16 cellular contexts compared by ENCODE assay signal in genomic region chr1:242828199-242828598, GRCh38.
A peak's percentile ranks its signal among the peaks of the same experiment; 100 is the strongest.
DNase-seq lines count a peak whose midpoint lies in the region; ATAC-seq and TF ChIP-seq lines count a peak whose summit lies in the region.
"Had no signal": no experiment of that assay in that cellular context is flagged by ENCODE, and none has a peak within 500 bp of the region (broad histone marks: within the 10 kb centered on the region; RNA-seq: fewer than 3 reads in every experiment).

No MANE protein-coding gene starts in this region.

- H4K20me1 ChIP-seq in OCI-LY7 (ENCODE audit: insufficient read depth, low read length) = no peaks in the 10 kb centered on the region

- POLR2A ChIA-PET in OCI-LY7 (lab: Charles Lee) = interaction anchor here (0.7 kb wide), 1 partner anchor 216 kb away, joined by 3 read pairs; no protein-coding TSS in a partner anchor
- POLR2A ChIA-PET in naive thymus-derived CD4-positive, alpha-beta T cell (lab: Charles Lee) = no interaction called here

- no peak overlapping the region for H3K4me2 ChIP-seq in OCI-LY7 (ENCODE audit: low read length)

- no peaks in the 10 kb centered on the region for H3K27me3 ChIP-seq in left lung
- no peaks in the 10 kb centered on the region for H3K27me3 ChIP-seq in naive thymus-derived CD4-positive, alpha-beta T cell (ENCODE audit: control insufficient read depth in 2 of 2, insufficient read depth in 2 of 2, low read length in 2 of 2)
- H3K27me3 ChIP-seq: heart left ventricle, testis had no signal

- H3K4me1 ChIP-seq in OCI-LY7 (ENCODE audit: insufficient read depth, low read length, poor library complexity, severe bottlenecking) = no peaks in the 10 kb centered on the region
- no peaks in the 10 kb centered on the region for H3K4me1 ChIP-seq in left lung
- no peaks in the 10 kb centered on the region for H3K4me1 ChIP-seq in naive thymus-derived CD4-positive, alpha-beta T cell (ENCODE audit: control insufficient read depth in 2 of 2, insufficient read depth in 2 of 2, low read length in 2 of 2)
- H3K4me1 ChIP-seq: heart left ventricle, testis had no signal

- no peaks in the 10 kb centered on the region for H3K36me3 ChIP-seq in OCI-LY7 (ENCODE audit: insufficient read depth, low read length)
- H3K36me3 ChIP-seq in left lung = no peaks in the 10 kb centered on the region
- no peaks in the 10 kb centered on the region for H3K36me3 ChIP-seq in naive thymus-derived CD4-positive, alpha-beta T cell (ENCODE audit: control insufficient read depth in 2 of 3, insufficient read depth in 3 of 3, low read length in 3 of 3)
- H3K36me3 ChIP-seq: heart left ventricle had no signal

- H3K4me3 Mint-ChIP-seq in naive thymus-derived CD4-positive, alpha-beta T cell = no peak overlapping the region
- H3K4me3 Mint-ChIP-seq: IgD-negative memory B cell had no signal

- H2AFZ ChIP-seq in OCI-LY7 (ENCODE audit: low read length) = no peak overlapping the region
- H2AFZ ChIP-seq: GM23248 had no signal

- peak; percentile 31 for DNase-seq in NCI-H82 (lab: John Stamatoyannopoulos, UW)
- no peak for DNase-seq in NCI-H82 treated with DMSO at 0.1 percent for 48 hours (lab: John Stamatoyannopoulos, UW; ENCODE audit: unreplicated experiment)
- DNase-seq in OCI-LY7 (ENCODE audit: low spot score) = no peak
- peak; percentile 52 to 64 for DNase-seq in hippocampal formation (lab: John Stamatoyannopoulos, UW)
- peak in 47 of 49 donors; percentile 2 to 74 (median 37) for DNase-seq in substantia nigra (lab: John Stamatoyannopoulos, UW)
- no peak for DNase-seq in NCI-H2081 treated with DMSO at 0.1 percent for 48 hours (lab: John Stamatoyannopoulos, UW)
- DNase-seq in left lung = no peak
- DNase-seq in naive thymus-derived CD4-positive, alpha-beta T cell = no peak
- DNase-seq: activated gamma-delta T cell, cortex of kidney, heart left ventricle, testis had no signal

- H3K27ac ChIP-seq in OCI-LY7 (ENCODE audit: low read depth, low read length, poor library complexity, severe bottlenecking) (no peak overlapping the region), substantia nigra (ENCODE audit: low read depth, low read length, poor library complexity, severe bottlenecking) (peak overlapping the region; percentile 24), left lung (no peak overlapping the region)
- H3K27ac ChIP-seq in naive thymus-derived CD4-positive, alpha-beta T cell (ENCODE audit: low read depth, low read length) = no peak overlapping the region
- H3K27ac ChIP-seq: GM23248, heart left ventricle, testis had no signal

- no peaks in the 10 kb centered on the region for H3K36me3 Mint-ChIP-seq in naive thymus-derived CD4-positive, alpha-beta T cell
- H3K36me3 Mint-ChIP-seq: IgD-negative memory B cell had no signal

- H3K4me3 ChIP-seq in OCI-LY7 (ENCODE audit: low read depth, low read length, poor library complexity, severe bottlenecking) (no peak overlapping the region), left lung (no peak overlapping the region)
- no peak overlapping the region for H3K4me3 ChIP-seq in naive thymus-derived CD4-positive, alpha-beta T cell (ENCODE audit: low read length)
- H3K4me3 ChIP-seq: GM23248, heart left ventricle, testis had no signal

- ATAC-seq in left lung = no peak
- no peak for ATAC-seq in naive thymus-derived CD4-positive, alpha-beta T cell
- ATAC-seq: esophagus mucosa, heart left ventricle, left colon had no signal

- no peaks in the 10 kb centered on the region for H3K79me2 ChIP-seq in OCI-LY7 (ENCODE audit: insufficient read depth, low read depth, low read length)

- no peaks in the 10 kb centered on the region for H3K9me2 ChIP-seq in OCI-LY7 (ENCODE audit: insufficient read depth, low read length)

- H3K27ac Mint-ChIP-seq in naive thymus-derived CD4-positive, alpha-beta T cell = no peak overlapping the region
- H3K27ac Mint-ChIP-seq: IgD-negative memory B cell had no signal

- no peaks in the 10 kb centered on the region for H3K9me3 ChIP-seq in OCI-LY7 (ENCODE audit: low read length)
- H3K9me3 ChIP-seq in left lung = peaks cover 0 to 2% of the 10 kb centered on the region in 2 donors
- no peaks in the 10 kb centered on the region for H3K9me3 ChIP-seq in naive thymus-derived CD4-positive, alpha-beta T cell (ENCODE audit: control insufficient read depth in 2 of 3, low read length in 3 of 3)
- H3K9me3 ChIP-seq: heart left ventricle, testis had no signal

- intact Hi-C loops in OCI-LY7 (cut with micrococcal nuclease; ENCODE audit: unreplicated experiment) = no loop called here
- intact Hi-C loops in left lung (cut with DNase I) = no loop called here
- intact Hi-C loops in naive thymus-derived CD4-positive, alpha-beta T cell (cut with micrococcal nuclease) = no loop called here

- peaks cover 0 to 19% (median 3%) of the 10 kb centered on the region in 5 donors for H3K27me3 Mint-ChIP-seq in naive thymus-derived CD4-positive, alpha-beta T cell

- CTCF ChIA-PET in OCI-LY7 (lab: Charles Lee; ENCODE audit: unreplicated experiment) = no interaction called here
- CTCF ChIA-PET in naive thymus-derived CD4-positive, alpha-beta T cell (lab: Charles Lee) = no interaction called here

- H3K4me1 Mint-ChIP-seq in naive thymus-derived CD4-positive, alpha-beta T cell = no peaks in the 10 kb centered on the region
- H3K4me1 Mint-ChIP-seq: IgD-negative memory B cell had no signal

- TF ChIP-seq CTCF in OCI-LY7 (conservative IDR thresholded peaks at IDR 0.05; ENCODE audit: low read length) = 0 out of 2 replicates have a peak, but pooled peaks have one; percentile 17
- TF ChIP-seq CTCF in left lung (IDR thresholded peaks at IDR 0.05) = no peak

- BruUV-seq in OCI-LY7 (replicated peaks; lab: Mats Ljungman, UMichigan) = no TSS peak

- peaks cover 0 to 23% (median 4%) of the 10 kb centered on the region in 11 donors for H3K9me3 Mint-ChIP-seq in naive thymus-derived CD4-positive, alpha-beta T cell

Comparison
In these comparisons a context has a peak if more than half of its experiments do, and no peak if none do; other contexts are left out.
1. DNase-seq: peak in NCI-H82 (single experiment), hippocampal formation (2 of 2) and substantia nigra (47 of 49); none in NCI-H82 treated with DMSO at 0.1 percent for 48 hours (single experiment), OCI-LY7 (single experiment), NCI-H2081 treated with DMSO at 0.1 percent for 48 hours (single experiment), left lung (0 of 2) and naive thymus-derived CD4-positive, alpha-beta T cell (0 of 9).